ENCODE assay signal across 16 cellular contexts in the genomic region with DNA sequence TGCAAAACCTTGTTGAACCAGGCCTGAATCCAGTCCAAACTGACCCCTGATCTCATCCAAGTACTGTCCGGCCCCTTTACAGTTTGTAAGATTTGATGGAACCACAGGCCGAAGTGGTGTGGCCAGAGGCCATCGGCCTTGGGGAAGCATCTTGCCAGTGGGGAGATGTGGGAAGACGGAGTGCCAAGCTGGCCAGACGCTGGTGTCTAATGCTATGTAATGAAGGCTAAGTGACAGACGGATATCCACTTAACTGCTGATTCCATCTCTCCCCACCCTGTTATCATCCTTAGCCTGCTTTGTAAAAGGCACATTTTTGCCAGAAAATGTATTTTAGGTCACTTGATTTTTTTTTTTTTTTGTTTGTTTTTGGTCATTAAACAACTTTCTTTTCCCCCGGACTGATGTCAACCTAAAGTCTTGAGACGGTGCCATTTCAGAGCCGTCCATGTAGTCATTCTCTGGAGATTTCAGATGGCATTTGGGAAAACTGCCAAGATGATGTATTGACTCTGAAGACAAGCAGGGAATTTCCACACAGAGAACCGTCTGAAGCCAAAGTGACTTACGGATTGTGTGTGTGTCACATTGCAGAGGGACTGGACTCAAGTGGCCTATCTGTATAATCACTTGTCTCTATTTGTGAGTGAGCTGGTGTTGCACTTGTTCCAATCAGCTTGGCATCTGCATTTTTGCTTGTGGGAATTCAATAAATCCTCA.
DNase-seq lines count a peak whose midpoint lies in the region; ATAC-seq and TF ChIP-seq lines count a peak whose summit lies in the region.
"Had no signal": no experiment of that assay in that cellular context is flagged by ENCODE, and none has a peak within 500 bp of the region (broad histone marks: within the 10 kb centered on the region; RNA-seq: fewer than 3 reads in every experiment).

No MANE protein-coding gene starts in this region.

- H3K36me3 ChIP-seq in heart left ventricle (no peaks in the 10 kb centered on the region), spleen (no peaks in the 10 kb centered on the region)
- H3K36me3 ChIP-seq: lower lobe of right lung, neutrophil, upper lobe of left lung had no signal

- H3K27me3 ChIP-seq in right cardiac atrium (ENCODE audit: control insufficient read depth, insufficient read depth) (no peaks in the 10 kb centered on the region), heart left ventricle (no peaks in the 10 kb centered on the region), spleen (replicated peaks in 1 of 7) (no peaks in the 10 kb centered on the region)
- H3K27me3 ChIP-seq: neutrophil, upper lobe of left lung had no signal

- no peak for TF ChIP-seq CTCF in heart left ventricle (IDR thresholded peaks at IDR 0.05)
- no peak for TF ChIP-seq CTCF in fibroblast of villous mesenchyme (IDR thresholded peaks at IDR 0.05; ENCODE audit: insufficient read depth, low read depth, low read length)
- no peak for TF ChIP-seq CTCF in spleen (IDR thresholded peaks at IDR 0.05 in 8 of 11, conservative IDR thresholded peaks at IDR 0.05 in 3 of 11)

- TF ChIP-seq POLR2A in heart left ventricle (IDR thresholded peaks at IDR 0.05) (no peak), spleen (IDR thresholded peaks at IDR 0.05) (no peak)

- intact Hi-C loops in right cardiac atrium (cut with DNase I) (no loop called here), heart left ventricle (cut with DNase I) (no loop called here), spleen (cut with DNase I; ENCODE audit: low total_unique reads) (no loop called here)

- DNase-seq in right cardiac atrium: peak in 1 of 3 donors; percentile 48
- DNase-seq in heart left ventricle: no peak
- DNase-seq in T1000 (lab: John Stamatoyannopoulos, UW): peak; percentile 17
- peak; percentile 42 for DNase-seq in fibroblast of villous mesenchyme (ENCODE audit: low read depth)
- DNase-seq in activated CD4-positive, alpha-beta T cell treated with anti-CD3 and anti-CD28 coated beads for 4 hours: no peak
- no peak for DNase-seq in spleen
- no peak for DNase-seq in NCI-H2227 treated with DMSO at 0.1 percent for 48 hours (lab: John Stamatoyannopoulos, UW)
- DNase-seq: effector memory CD4-positive, alpha-beta T cell; hippocampal formation; lower lobe of right lung; NCI-H1105 treated with DMSO at 0.1 percent for 48 hours; stimulated activated CD4-positive, alpha-beta T cell treated with anti-CD3 and anti-CD28 coated beads, Interleukin-15, amount 100 ng/mL, for 24 hours; upper lobe of left lung had no signal

- peak; percentile 28 to 47 for ATAC-seq in right cardiac atrium
- no peak for ATAC-seq in heart left ventricle
- no peak for ATAC-seq in GM18511 (IDR thresholded peaks at IDR 0.05; ENCODE audit: unreplicated experiment)
- ATAC-seq: activated CD4-positive, CD25-positive, alpha-beta regulatory T cell treated with anti-CD3 and anti-CD28 coated beads, Interleukin-2, amount 50 U/mL, for 24 hours; lower lobe of right lung had no signal

- H3K9me3 ChIP-seq in right cardiac atrium (ENCODE audit: control insufficient read depth, low read length) (no peaks in the 10 kb centered on the region), heart left ventricle (no peaks in the 10 kb centered on the region), spleen (no peaks in the 10 kb centered on the region)
- H3K9me3 ChIP-seq: lower lobe of right lung, neutrophil, upper lobe of left lung had no signal

- peaks cover 2% of the 10 kb centered on the region for H3K4me1 ChIP-seq in right cardiac atrium (ENCODE audit: control insufficient read depth, insufficient read depth, low read length)
- peaks cover 0 to 27% (median 0%) of the 10 kb centered on the region in 12 donors for H3K4me1 ChIP-seq in heart left ventricle
- H3K4me1 ChIP-seq in spleen: no peaks in the 10 kb centered on the region
- H3K4me1 ChIP-seq: lower lobe of right lung, upper lobe of left lung had no signal

- H3K4me3 ChIP-seq in right cardiac atrium (ENCODE audit: low read length): no peak overlapping the region
- no peak overlapping the region for H3K4me3 ChIP-seq in heart left ventricle
- no peak overlapping the region for H3K4me3 ChIP-seq in fibroblast of villous mesenchyme (ENCODE audit: low read depth, low read length)
- H3K4me3 ChIP-seq in spleen: no peak overlapping the region
- H3K4me3 ChIP-seq: lower lobe of right lung, upper lobe of left lung had no signal

- H3K27ac ChIP-seq in right cardiac atrium (ENCODE audit: low read length) (no peak overlapping the region), heart left ventricle (peak overlapping the region in 1 of 12 donors; percentile 9), spleen (peak overlapping the region in 4 of 8 donors; percentile 6 to 22 (median 16))
- H3K27ac ChIP-seq: lower lobe of right lung, neutrophil had no signal

- WGBS in right cardiac atrium: 39% methylated on average over 11 of the region's 11 CpGs
- WGBS in heart left ventricle, 4 donors: 47 to 53% (median 50%) methylated on average over 11 of the region's 11 CpGs
- WGBS in spleen, 5 donors: 74 to 83% (median 78%) methylated on average over 11 of the region's 11 CpGs

Comparison
In these comparisons a context has a peak if more than half of its experiments do, and no peak if none do; other contexts are left out.
1. ATAC-seq: peak in right cardiac atrium (2 of 2); none in heart left ventricle (0 of 4) and GM18511 (single experiment).
2. DNase-seq: peak in T1000 (single experiment) and fibroblast of villous mesenchyme (single experiment); none in heart left ventricle (0 of 5), activated CD4-positive, alpha-beta T cell treated with anti-CD3 and anti-CD28 coated beads for 4 hours (0 of 2), spleen (single experiment) and NCI-H2227 treated with DMSO at 0.1 percent for 48 hours (single experiment).